In the genomic region with DNA sequence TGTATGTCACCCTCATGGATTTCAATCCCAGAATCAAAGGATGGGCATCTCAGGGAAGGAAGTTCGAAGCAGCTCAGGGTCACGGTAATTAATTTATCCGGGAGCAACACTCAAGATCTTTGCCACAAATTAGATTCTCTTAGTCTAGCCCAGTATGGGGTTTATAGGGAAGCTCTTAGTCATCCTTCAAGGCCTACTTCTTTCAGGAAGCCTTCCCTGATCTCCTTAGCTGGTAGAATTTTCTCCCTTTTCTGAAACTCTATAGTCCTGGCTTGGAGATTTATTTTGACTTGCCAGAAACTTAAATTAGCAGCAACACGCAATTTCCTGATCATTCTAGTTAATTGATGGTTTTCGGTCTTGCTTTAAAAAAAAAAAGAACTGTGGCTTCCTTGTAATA, we compare ENCODE assay signal across 16 cellular contexts. TPM values are rescaled to one million over a fixed set of nuclear protein-coding genes. Genes with fewer than 3 reads are reported as not detected.
DNase-seq lines count a peak whose midpoint lies in the region; ATAC-seq and TF ChIP-seq lines count a peak whose summit lies in the region.
"Had no signal": no experiment of that assay in that cellular context is flagged by ENCODE, and none has a peak within 500 bp of the region (broad histone marks: within the 10 kb centered on the region; RNA-seq: fewer than 3 reads in every experiment).

No MANE protein-coding gene starts in this region.

- H3K9me3 ChIP-seq in smooth muscle cell (replicated peaks; ENCODE audit: low read depth), result no peaks in the 10 kb centered on the region
- no peaks in the 10 kb centered on the region for H3K9me3 ChIP-seq in trophoblast cell (ENCODE audit: insufficient read depth, low read depth, low read length)
- H3K9me3 ChIP-seq: BLaER1 treated with 17β-estradiol and CSF1 and Interleukin-3, amounts not matched to agents 10 nM and 100 nM had no signal

- no peak overlapping the region for H3K23ac ChIP-seq in trophoblast cell (ENCODE audit: low read length)

- H3K79me2 ChIP-seq in GM23338 (replicated peaks; ENCODE audit: insufficient read depth) (peaks cover 62% of the 10 kb centered on the region), smooth muscle cell (ENCODE audit: low read depth) (no peaks in the 10 kb centered on the region), trophoblast cell (ENCODE audit: control insufficient read depth, insufficient read depth, low read length, poor library complexity) (no peaks in the 10 kb centered on the region)

- H3K27me3 Mint-ChIP-seq in GM23338 (ENCODE audit: insufficient read depth, low read depth, poor library complexity), result peaks cover 3% of the 10 kb centered on the region
- no peaks in the 10 kb centered on the region for H3K27me3 Mint-ChIP-seq in WTC11 (ENCODE audit: low read depth)
- H3K27me3 Mint-ChIP-seq in nephron progenitor cell (ENCODE audit: low read depth, poor library complexity), result peaks cover 4% of the 10 kb centered on the region

- no peak overlapping the region for H3K18ac ChIP-seq in trophoblast cell (ENCODE audit: low read length)

- H3K4me2 ChIP-seq in GM23338 (peak overlapping the region; percentile 67), smooth muscle cell (peak overlapping the region; percentile 10), trophoblast cell (ENCODE audit: low read length) (no peak overlapping the region)
- H3K4me2 ChIP-seq: BLaER1 treated with 17β-estradiol and CSF1 and Interleukin-3, amounts not matched to agents 10 nM and 100 nM had no signal

- H2BK5ac ChIP-seq in trophoblast cell (ENCODE audit: low read depth, low read length, poor library complexity), result no peak overlapping the region

- CTCF ChIA-PET in WTC11 (lab: Charles Lee), result interaction anchor here (1.0 to 2.4 kb wide), 3 partner anchors 21 to 71 kb away, joined by 5 to 16 read pairs (median 10); a partner anchor contains a TSS

- ATAC-seq in GM23338 (no peak), WTC11 (no peak)
- ATAC-seq: CD8-positive, alpha-beta T cell had no signal

- no peak overlapping the region for H2AFZ ChIP-seq in GM23338
- H2AFZ ChIP-seq in smooth muscle cell (ENCODE audit: low read depth), result no peak overlapping the region
- no peak overlapping the region for H2AFZ ChIP-seq in trophoblast cell (ENCODE audit: insufficient read depth, low read length, poor library complexity)

- peaks cover 36% of the 10 kb centered on the region for H3K4me1 ChIP-seq in GM23338 (ENCODE audit: insufficient read depth)
- H3K4me1 ChIP-seq in smooth muscle cell (ENCODE audit: low read depth), result peaks cover 29% of the 10 kb centered on the region
- peaks cover 0 to 2% of the 10 kb centered on the region in 2 experiments for H3K4me1 ChIP-seq in trophoblast cell (ENCODE audit: control insufficient read depth in 1 of 2, insufficient read depth in 2 of 2, low read length in 2 of 2)
- H3K4me1 ChIP-seq: BLaER1 treated with 17β-estradiol and CSF1 and Interleukin-3, amounts not matched to agents 10 nM and 100 nM had no signal

- no peak overlapping the region for H3K14ac ChIP-seq in trophoblast cell (ENCODE audit: low read length)

- H3K9me2 ChIP-seq in GM23338 (ENCODE audit: insufficient read depth), result peaks cover 16% of the 10 kb centered on the region; the same call in 1 of the 2 replicates

- peaks cover 3% of the 10 kb centered on the region; the same call in 1 of the 2 replicates for H4K20me1 ChIP-seq in GM23338 (replicated peaks; ENCODE audit: insufficient read depth)
- H4K20me1 ChIP-seq in smooth muscle cell (ENCODE audit: low read depth), result no peaks in the 10 kb centered on the region
- H4K20me1 ChIP-seq: BLaER1 treated with 17β-estradiol and CSF1 and Interleukin-3, amounts not matched to agents 10 nM and 100 nM had no signal

- no peak for DNase-seq in GM23338 (ENCODE audit: low spot score)
- no peak for DNase-seq in WTC11 (ENCODE audit: low spot score)
- no peak for DNase-seq in nephron progenitor cell
- DNase-seq in smooth muscle cell (lab: John Stamatoyannopoulos, UW; ENCODE audit: unreplicated experiment), result no peak
- DNase-seq in trophoblast cell, result no peak
- no peak for DNase-seq in activated CD4-positive, CD25-positive, alpha-beta regulatory T cell treated with anti-CD3 and anti-CD28 coated beads, Interleukin-2, amount 50 U/mL, for 72 hours
- DNase-seq in activated T-cell treated with anti-CD3 and anti-CD28 coated beads, Interleukin-2, amount 50 U/mL, for 1 hour, result no peak
- DNase-seq: Calu3; CD8-positive, alpha-beta T cell; DMS79 treated with DMSO at 0.1 percent for 48 hours; GF-D8; H9; IMR-90 had no signal

- no peak overlapping the region for H2AK5ac ChIP-seq in trophoblast cell (ENCODE audit: low read length)

- H3K36me3 Mint-ChIP-seq in GM23338 (ENCODE audit: low read depth) (no peaks in the 10 kb centered on the region), WTC11 (peaks cover 3% of the 10 kb centered on the region), nephron progenitor cell (ENCODE audit: low read depth) (peaks cover 36% of the 10 kb centered on the region)
- H3K36me3 Mint-ChIP-seq: CD8-positive, alpha-beta T cell had no signal

- H3K27me3 ChIP-seq in GM23338 (ENCODE audit: insufficient read depth), result no peaks in the 10 kb centered on the region
- H3K27me3 ChIP-seq in smooth muscle cell (ENCODE audit: low read depth), result no peaks in the 10 kb centered on the region
- H3K27me3 ChIP-seq in trophoblast cell (ENCODE audit: insufficient read depth, low read length), result no peaks in the 10 kb centered on the region

- H3F3A ChIP-seq in GM23338 (replicated peaks; ENCODE audit: low read depth) (no peaks in the 10 kb centered on the region), smooth muscle cell (ENCODE audit: low read depth) (no peaks in the 10 kb centered on the region)

- H3K4me3 Mint-ChIP-seq in GM23338, result no peak overlapping the region; the same call in 2 of the 3 replicates
- no peak overlapping the region for H3K4me3 Mint-ChIP-seq in WTC11
- no peak overlapping the region for H3K4me3 Mint-ChIP-seq in nephron progenitor cell
- H3K4me3 Mint-ChIP-seq: B cell; CD8-positive, alpha-beta T cell had no signal

- H2BK12ac ChIP-seq in trophoblast cell (ENCODE audit: low read length), result no peak overlapping the region

- peaks cover 51% of the 10 kb centered on the region for H3K4me1 Mint-ChIP-seq in GM23338
- H3K4me1 Mint-ChIP-seq in WTC11, result peaks cover 57% of the 10 kb centered on the region
- H3K4me1 Mint-ChIP-seq in nephron progenitor cell, result peaks cover 62% of the 10 kb centered on the region
- H3K4me1 Mint-ChIP-seq: B cell had no signal

- H2BK120ac ChIP-seq in trophoblast cell (ENCODE audit: insufficient read depth, low read length, poor library complexity), result no peak overlapping the region

- no peaks in the 10 kb centered on the region for H3K79me1 ChIP-seq in trophoblast cell (ENCODE audit: low read length)

- no peak overlapping the region for H3K4me3 ChIP-seq in GM23338
- no peak overlapping the region for H3K4me3 ChIP-seq in smooth muscle cell
- H3K4me3 ChIP-seq in trophoblast cell (ENCODE audit: low read depth, low read length), result no peak overlapping the region
- H3K4me3 ChIP-seq: BLaER1 treated with 17β-estradiol and CSF1 and Interleukin-3, amounts not matched to agents 10 nM and 100 nM had no signal

- H4K12ac ChIP-seq in trophoblast cell (ENCODE audit: low read depth, low read length), result no peak overlapping the region

- H4K8ac ChIP-seq in trophoblast cell (ENCODE audit: low read depth, low read length), result no peak overlapping the region

- H3K36me3 ChIP-seq in GM23338 (ENCODE audit: insufficient read depth) (no peaks in the 10 kb centered on the region), smooth muscle cell (ENCODE audit: low read depth) (no peaks in the 10 kb centered on the region), trophoblast cell (ENCODE audit: control insufficient read depth in 1 of 2, insufficient read depth in 2 of 2, low read length in 2 of 2) (no peaks in the 10 kb centered on the region)
- H3K36me3 ChIP-seq: BLaER1 treated with 17β-estradiol and CSF1 and Interleukin-3, amounts not matched to agents 10 nM and 100 nM had no signal

- H3K27ac Mint-ChIP-seq in GM23338 (no peak overlapping the region; the same call in 1 of the 2 replicates), WTC11 (0 out of 2 replicates have a peak overlapping the region, but pooled peaks have one; percentile 38), nephron progenitor cell (peak overlapping the region; percentile 89)
- H3K27ac Mint-ChIP-seq: B cell; CD8-positive, alpha-beta T cell had no signal

- H3K9ac ChIP-seq in smooth muscle cell (ENCODE audit: low read depth) (no peak overlapping the region), trophoblast cell (ENCODE audit: low read length) (no peak overlapping the region)
- H3K9ac ChIP-seq: BLaER1 treated with 17β-estradiol and CSF1 and Interleukin-3, amounts not matched to agents 10 nM and 100 nM had no signal

- no peak overlapping the region for H4K91ac ChIP-seq in trophoblast cell (ENCODE audit: low read depth, low read length)

- H3K27ac ChIP-seq in GM23338 (ENCODE audit: low read depth), result no peak overlapping the region
- no peak overlapping the region for H3K27ac ChIP-seq in smooth muscle cell (ENCODE audit: low read depth)
- H3K27ac ChIP-seq in trophoblast cell (ENCODE audit: low read depth, low read length), result no peak overlapping the region
- H3K27ac ChIP-seq: BLaER1 treated with 17β-estradiol and CSF1 and Interleukin-3, amounts not matched to agents 10 nM and 100 nM; HL-60 had no signal

- TF ChIP-seq CTCF in GM23338 (conservative IDR thresholded peaks at IDR 0.05; ENCODE audit: low read depth in 2 of 2), result no peak
- TF ChIP-seq CTCF in WTC11 (IDR thresholded peaks at IDR 0.05), result no peak
- TF ChIP-seq CTCF in nephron progenitor cell (IDR thresholded peaks at IDR 0.05), result no peak
- TF ChIP-seq CTCF in smooth muscle cell (IDR thresholded peaks at IDR 0.05; ENCODE audit: borderline replicate concordance, insufficient read depth, poor library complexity, severe bottlenecking), result no peak

- H3K9me3 Mint-ChIP-seq in GM23338 (no peaks in the 10 kb centered on the region), WTC11 (peaks cover 6% of the 10 kb centered on the region; the same call in 1 of the 2 replicates), nephron progenitor cell (peaks cover 12% of the 10 kb centered on the region)
- H3K9me3 Mint-ChIP-seq: CD8-positive, alpha-beta T cell; H9 had no signal

- WGBS in smooth muscle cell (ENCODE audit: low lambda C conversion rate), result 95% methylated on average over 5 of the region's 5 CpGs
- no CpG with 5 or more reads among the region's 5 CpGs for WGBS in trophoblast cell (ENCODE audit: extremely low coverage, insufficient coverage, insufficient read length)

- no peak overlapping the region for H3K4ac ChIP-seq in trophoblast cell (ENCODE audit: low read depth, low read length)

- POLR2A ChIA-PET in WTC11 (lab: Charles Lee), result no interaction called here

RNA-seq across cellular contexts. Expression of a gene that starts 20.5 kb away (rescaled TPM):
- total RNA-seq in GM23338 (2014; rRNA removed; shearing (Covaris generic)), result 35.0 and 36.5 TPM in 2 replicates
- polyA plus RNA-seq in GM23338 (2016; fragmentation: Nextera tagmentation; extraction: Ambion mirVana), result 12.0 and 12.2 TPM in 2 replicates
- total RNA-seq in WTC11 (2021), result 31.9 to 35.7 TPM (median 34.4 TPM) in 3 replicates
- 1.7 and 3.9 TPM in 2 replicates for total RNA-seq in smooth muscle cell
- 4.3 and 7.3 TPM in 2 replicates for polyA plus RNA-seq in smooth muscle cell
- 3.2 and 4.1 TPM in 2 replicates for polyA plus RNA-seq in trophoblast cell (2013)
- total RNA-seq: IMR-90 had no signal

RNA-seq across cellular contexts. Expression of a gene that starts 47.4 kb away (rescaled TPM):
- 20.7 and 30.2 TPM in 2 replicates for total RNA-seq in GM23338 (2014; rRNA removed; shearing (Covaris generic))
- polyA plus RNA-seq in GM23338 (2016; fragmentation: Nextera tagmentation; extraction: Ambion mirVana) (11.9 and 16.9 TPM in 2 replicates), smooth muscle cell (17.5 and 23.0 TPM in 2 replicates)
- total RNA-seq in WTC11 (2021) (14.2 to 16.0 TPM (median 14.4 TPM) in 3 replicates), smooth muscle cell (18.0 and 18.3 TPM in 2 replicates)
- polyA plus RNA-seq in trophoblast cell (2013), result 10.3 and 11.2 TPM in 2 replicates
